Comparison of ENCODE assay signal across 18 cellular contexts in genomic region chr14:90773705-90774104, GRCh38. TPM values are rescaled to one million over a fixed set of nuclear protein-coding genes. Genes with fewer than 3 reads are reported as not detected.
A peak's percentile ranks its signal among the peaks of the same experiment; 100 is the strongest.
DNase-seq lines count a peak whose midpoint lies in the region; ATAC-seq and TF ChIP-seq lines count a peak whose summit lies in the region.
"Had no signal": no experiment of that assay in that cellular context is flagged by ENCODE, and none has a peak within 500 bp of the region (broad histone marks: within the 10 kb centered on the region; RNA-seq: fewer than 3 reads in every experiment).

No MANE protein-coding gene starts in this region.

- no peak overlapping the region for H2BK15ac ChIP-seq in neuronal stem cell (ENCODE audit: low read length)

- peak; percentile 50 for ATAC-seq in left ventricle myocardium superior
- no peak for ATAC-seq in upper lobe of right lung
- ATAC-seq: HepG2, K562 had no signal

- H2BK5ac ChIP-seq in neuronal stem cell (ENCODE audit: low read length): no peak overlapping the region

- H3K27ac ChIP-seq in right atrium auricular region (no peak overlapping the region), cingulate gyrus (ENCODE audit: low read depth, low read length) (peak overlapping the region; percentile 23), neuronal stem cell (replicated peaks; ENCODE audit: low read length) (no peak overlapping the region), upper lobe of right lung (no peak overlapping the region)
- H3K27ac ChIP-seq: SK-N-MC had no signal

- H3K4me3 ChIP-seq in right atrium auricular region: no peak overlapping the region
- H3K4me3 ChIP-seq in neuronal stem cell (ENCODE audit: low read length in 2 of 2): no peak overlapping the region
- H3K4me3 ChIP-seq in upper lobe of right lung: no peak overlapping the region
- H3K4me3 ChIP-seq: K562, MG63, SK-N-MC had no signal

- H3K9ac ChIP-seq in neuronal stem cell (ENCODE audit: low read depth, low read length, poor library complexity): no peak overlapping the region

- H2BK12ac ChIP-seq in neuronal stem cell (ENCODE audit: low read length): no peak overlapping the region

- H2AK5ac ChIP-seq in neuronal stem cell (ENCODE audit: low read depth, low read length): no peak overlapping the region

- H3K23ac ChIP-seq in neuronal stem cell (ENCODE audit: low read depth, low read length, poor library complexity): no peak overlapping the region

- H3K4ac ChIP-seq in neuronal stem cell (ENCODE audit: low read length): no peak overlapping the region

- H3K4me1 ChIP-seq in right atrium auricular region: no peaks in the 10 kb centered on the region
- H3K4me1 ChIP-seq in neuronal stem cell (ENCODE audit: control insufficient read depth in 2 of 2, insufficient read depth in 1 of 2, low read depth in 1 of 2, low read length in 2 of 2): no peaks in the 10 kb centered on the region
- no peaks in the 10 kb centered on the region for H3K4me1 ChIP-seq in upper lobe of right lung

- no peak overlapping the region for H4K8ac ChIP-seq in neuronal stem cell (ENCODE audit: low read depth, low read length)

- no CpG with 5 or more reads among the region's 4 CpGs for whole genome bisulfite sequencing in neuronal stem cell (ENCODE audit: extremely low coverage in 2 of 2, insufficient read length in 2 of 2, insufficient replicate concordance in 1 of 2), 2 donors

- no peak overlapping the region for H4K91ac ChIP-seq in neuronal stem cell (ENCODE audit: low read depth, low read length, poor library complexity)

- H3K9me3 ChIP-seq in right atrium auricular region: no peaks in the 10 kb centered on the region
- H3K9me3 ChIP-seq in neuronal stem cell (replicated peaks in 1 of 2; ENCODE audit: control insufficient read depth in 2 of 2, insufficient read depth in 1 of 2, low read depth in 1 of 2, low read length in 2 of 2): peaks cover 0 to 10% of the 10 kb centered on the region in 2 donors
- H3K9me3 ChIP-seq in upper lobe of right lung: no peaks in the 10 kb centered on the region
- H3K9me3 ChIP-seq: MG63 had no signal

- no peak overlapping the region for H3K4me2 ChIP-seq in neuronal stem cell (ENCODE audit: insufficient read depth, low read length, poor library complexity, severe bottlenecking)

- TF ChIP-seq CTCF in right atrium auricular region (IDR thresholded peaks at IDR 0.05): no peak
- TF ChIP-seq CTCF in upper lobe of right lung (IDR thresholded peaks at IDR 0.05): no peak

- no peak overlapping the region for H2BK120ac ChIP-seq in neuronal stem cell (ENCODE audit: low read depth, low read length)

- no peaks in the 10 kb centered on the region for H3K27me3 ChIP-seq in right atrium auricular region
- H3K27me3 ChIP-seq in neuronal stem cell (ENCODE audit: control insufficient read depth in 3 of 3, insufficient read depth in 3 of 3, low read depth in 1 of 3, low read length in 3 of 3): no peaks in the 10 kb centered on the region
- H3K27me3 ChIP-seq in upper lobe of right lung: no peaks in the 10 kb centered on the region
- H3K27me3 ChIP-seq: MG63 had no signal

- intact Hi-C loops in left ventricle myocardium superior (cut with micrococcal nuclease) (no loop called here), upper lobe of right lung (cut with DNase I) (no loop called here)

- H3K36me3 ChIP-seq in right atrium auricular region: peaks cover 21% of the 10 kb centered on the region
- peaks cover 0 to 41% of the 10 kb centered on the region in 2 donors for H3K36me3 ChIP-seq in neuronal stem cell (replicated peaks in 1 of 2; ENCODE audit: control insufficient read depth in 2 of 2, insufficient read depth in 2 of 2, low read length in 2 of 2)
- H3K36me3 ChIP-seq in upper lobe of right lung: no peaks in the 10 kb centered on the region
- H3K36me3 ChIP-seq: MG63 had no signal

- H3K18ac ChIP-seq in neuronal stem cell (ENCODE audit: low read length): no peak overlapping the region

- peak overlapping the region; percentile 9 for H3K14ac ChIP-seq in neuronal stem cell (ENCODE audit: low read length)

- no peak overlapping the region for H2AFZ ChIP-seq in neuronal stem cell (ENCODE audit: low read length)

- DNase-seq in left ventricle myocardium superior (no peak), right atrium auricular region (ENCODE audit: low spot score) (no peak), neuronal stem cell (ENCODE audit: low spot score) (no peak), upper lobe of right lung (no peak), DMS153 treated with DMSO at 0.1 percent for 48 hours (lab: John Stamatoyannopoulos, UW; ENCODE audit: unreplicated experiment) (no peak)
- DNase-seq in central memory CD4-positive, alpha-beta T cell: no peak
- DNase-seq: DMS53, GDM1, GOT3, MG63, NCI-H1694 treated with DMSO at 0.1 percent for 48 hours, NCI-H2081 treated with DMSO at 0.1 percent for 48 hours, NCI-H446, NCI-H526 treated with DMSO at 0.1 percent for 48 hours had no signal

- H3K79me1 ChIP-seq in neuronal stem cell (ENCODE audit: low read depth, low read length): no peaks in the 10 kb centered on the region

RNA-seq across cellular contexts. Expression of gene TTC7B, which starts 42.5 kb away (rescaled TPM):
- total RNA-seq in left ventricle myocardium superior (72.2 TPM), right atrium auricular region (10 to 100 TPM; 45.5 to 57.3 TPM), upper lobe of right lung (41.5 TPM)
- 27.7 TPM for polyA plus RNA-seq in neuronal stem cell (2013, experiment 1 of 2)
- polyA plus RNA-seq in neuronal stem cell (2013, experiment 2 of 2): 26.3 TPM
